Comparison of ENCODE assay signal across 16 cellular contexts in the genomic region with DNA sequence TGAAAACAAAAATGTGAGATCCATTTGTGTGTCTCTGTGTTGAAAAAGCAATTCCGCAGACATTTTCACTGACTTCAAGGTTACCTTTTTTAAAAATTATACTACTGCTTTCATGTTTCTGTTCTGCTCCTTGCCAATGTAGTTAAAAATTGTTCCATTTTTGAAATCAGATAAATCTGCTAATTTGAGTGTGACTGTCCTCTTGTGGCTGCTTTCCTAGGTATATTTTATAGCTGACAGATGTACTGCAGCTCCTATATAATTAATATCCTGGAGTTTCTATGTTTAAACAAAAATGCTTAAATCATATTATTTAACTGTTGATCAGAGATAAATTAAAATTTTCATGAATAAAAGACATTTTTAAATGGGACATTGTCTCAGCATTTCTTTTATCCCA.
"Had no signal": no experiment of that assay in that cellular context is flagged by ENCODE, and none has a peak within 500 bp of the region (broad histone marks: within the 10 kb centered on the region; RNA-seq: fewer than 3 reads in every experiment).

No MANE protein-coding gene starts in this region.

- H3K4me1 ChIP-seq: psoas muscle, stomach had no signal

- H3K27me3 ChIP-seq: stomach had no signal

- ATAC-seq: activated CD8-positive, alpha-beta T cell treated with anti-CD3 and anti-CD28 coated beads, Interleukin-2, amount 10 ng/mL, durations not matched to agents 7 days and 5 days; naive thymus-derived CD4-positive, alpha-beta T cell; psoas muscle had no signal

- H3K36me3 ChIP-seq: stomach, thoracic aorta, WERI-Rb-1 had no signal

- H3K9me3 ChIP-seq: psoas muscle, stomach, thoracic aorta had no signal

- H3K27ac ChIP-seq: psoas muscle, stomach, thoracic aorta, WERI-Rb-1 had no signal

- DNase-seq: activated CD4-positive, alpha-beta T cell treated with anti-CD3 and anti-CD28 coated beads for 4 hours; activated CD8-positive, alpha-beta memory T cell treated with anti-CD3 and anti-CD28 coated beads, Interleukin-2, amount 50 U/mL, for 48 hours; activated CD8-positive, alpha-beta T cell treated with anti-CD3 and anti-CD28 coated beads, Interleukin-2, amount 10 ng/mL, durations not matched to agents 7 days and 5 days; activated naive CD8-positive, alpha-beta T cell treated with anti-CD3 and anti-CD28 coated beads, Interleukin-2, amount 10 ng/mL, durations not matched to agents 7 days and 5 days; aorta; cortex of kidney; effector CD8-positive, alpha-beta T cell; hippocampal formation; midbrain; naive thymus-derived CD4-positive, alpha-beta T cell; psoas muscle; stimulated activated CD4-positive, alpha-beta T cell treated with anti-CD3 and anti-CD28 coated beads, Interleukin-15, amount 100 ng/mL, for 24 hours; stimulated activated CD4-positive, alpha-beta T cell treated with anti-CD3 and anti-CD28 coated beads, Interleukin-4, amount 100 ng/mL, for 4 hours; stomach; WERI-Rb-1 had no signal

- H3K4me3 ChIP-seq: psoas muscle, stomach, thoracic aorta had no signal
